33 cellular contexts compared by ENCODE assay signal in genomic region chr2:168850846-168851245, GRCh38. TPM values are rescaled to one million over a fixed set of nuclear protein-coding genes. Genes with fewer than 3 reads are reported as not detected.
"Had no signal": no experiment of that assay in that cellular context is flagged by ENCODE, and none has a peak within 500 bp of the region (broad histone marks: within the 10 kb centered on the region; RNA-seq: fewer than 3 reads in every experiment).

No MANE protein-coding gene starts in this region.

- H2AFZ ChIP-seq: neural progenitor cell had no signal

- H3K4me1 ChIP-seq: heart left ventricle, lower lobe of right lung, right atrium auricular region, transverse colon, upper lobe of right lung had no signal

- H3K36me3 ChIP-seq: neural progenitor cell, ovary, right atrium auricular region, right lobe of liver, thyroid gland, transverse colon, upper lobe of right lung had no signal

- H3K4me3 ChIP-seq: heart left ventricle, left ventricle myocardium inferior, lower lobe of right lung, neural progenitor cell, ovary, right atrium auricular region, right lobe of liver, smooth muscle cell, testis, thyroid gland, transverse colon, upper lobe of right lung had no signal

- DNase-seq: heart left ventricle; hypothalamus; immature natural killer cell; kidney; left colon; left ventricle myocardium inferior; lower lobe of right lung; mammary epithelial cell; mesenchymal stem cell; naive B cell; natural killer cell; nephron progenitor cell; occipital lobe; ovary; right lobe of liver; stimulated activated CD4-positive, alpha-beta T cell treated with anti-CD3 and anti-CD28 coated beads, Interleukin-1b, Interleukin-23, amount 100 ng/mL, for 48 hours; stimulated activated CD4-positive, alpha-beta T cell treated with anti-CD3 and anti-CD28 coated beads, Interleukin-2, amount 100 ng/mL, for 48 hours; stimulated activated CD4-positive, alpha-beta T cell treated with anti-CD3 and anti-CD28 coated beads, Interleukin-4, amount 100 ng/mL, for 4 hours; stimulated activated CD8-positive, alpha-beta memory T cell treated with anti-CD3 and anti-CD28 coated beads, Interleukin-4, amount 100 ng/mL, for 48 hours; stimulated activated naive CD4-positive, alpha-beta T cell treated with Interleukin-2 at 50 U/mL for 16 hours; stimulated activated naive CD8-positive, alpha-beta T cell treated with anti-CD3 and anti-CD28 coated beads, Interleukin-15, amount 100 ng/mL, for 72 hours; substantia nigra; testis; thyroid gland; transverse colon; upper lobe of right lung had no signal

- H3K4me2 ChIP-seq: neural progenitor cell, smooth muscle cell had no signal

- H3K9ac ChIP-seq: neural progenitor cell had no signal

- H3K9me3 ChIP-seq: heart left ventricle, left ventricle myocardium inferior, lower lobe of right lung, neutrophil, ovary, right atrium auricular region, right lobe of liver, testis, thyroid gland, transverse colon, upper lobe of right lung had no signal

- H3K27me3 ChIP-seq: heart left ventricle, neural progenitor cell, neutrophil, ovary, right atrium auricular region, right lobe of liver, testis, thyroid gland, transverse colon, upper lobe of right lung had no signal

- H3K27ac ChIP-seq: heart left ventricle, left ventricle myocardium inferior, lower lobe of right lung, neural progenitor cell, neutrophil, ovary, right atrium auricular region, right lobe of liver, transverse colon, upper lobe of right lung had no signal

RNA-seq across cellular contexts. Expression of gene NOSTRIN, which starts 48.4 kb away (rescaled TPM):
- total RNA-seq: mammary epithelial cell, smooth muscle cell had no signal
- polyA plus RNA-seq: immature natural killer cell, mammary epithelial cell had no signal

RNA-seq across cellular contexts. Expression of gene G6PC2, which starts 50.2 kb away (rescaled TPM):
- total RNA-seq: kidney, left ventricle myocardium inferior, lower lobe of right lung, mammary epithelial cell, natural killer cell, occipital lobe, progenitor cell of endocrine pancreas, pulmonary artery endothelial cell, renal cortical epithelial cell, right atrium auricular region, right lobe of liver, smooth muscle cell, upper lobe of right lung had no signal
- polyA plus RNA-seq: heart left ventricle, immature natural killer cell, mammary epithelial cell, ovary, smooth muscle cell had no signal
